ENCODE assay signal across 24 cellular contexts in genomic region chr3:136247436-136247835, GRCh38. TPM values are rescaled to one million over a fixed set of nuclear protein-coding genes. Genes with fewer than 3 reads are reported as not detected.
DNase-seq lines count a peak whose midpoint lies in the region; ATAC-seq, FAIRE-seq and TF ChIP-seq lines count a peak whose summit lies in the region.
"Had no signal": no experiment of that assay in that cellular context is flagged by ENCODE, and none has a peak within 500 bp of the region (broad histone marks: within the 10 kb centered on the region; RNA-seq: fewer than 3 reads in every experiment).

No MANE protein-coding gene starts in this region.

- H3K27ac Mint-ChIP-seq in GM23338 = no peak overlapping the region
- no peak overlapping the region for H3K27ac Mint-ChIP-seq in activated naive CD4-positive, alpha-beta T cell treated with anti-CD3 and anti-CD28 coated beads, Interleukin-2, amount 50 U/mL, for 72 hours
- H3K27ac Mint-ChIP-seq: activated CD4-positive, alpha-beta T cell treated with anti-CD3 and anti-CD28 coated beads, Interleukin-2, amount 10 ng/mL, durations not matched to agents 24 days and 14 days; activated T-cell treated with anti-CD3 and anti-CD28 coated beads, Interleukin-2, amount 50 U/mL, for 24 hours had no signal

- peaks cover 26% of the 10 kb centered on the region for H3K4me1 Mint-ChIP-seq in GM23338

- H3K4me1 ChIP-seq in GM23338 (ENCODE audit: insufficient read depth) (peaks cover 12% of the 10 kb centered on the region), H1 (replicated peaks in 1 of 4; ENCODE audit: control insufficient read depth in 3 of 4, insufficient read depth in 4 of 4, low read length in 3 of 4) (peaks cover 0 to 9% (median 5%) of the 10 kb centered on the region in 4 experiments; a peak in 5 of 7 replicates)

- no peak for ATAC-seq in GM23338
- ATAC-seq in HG03159 (IDR thresholded peaks at IDR 0.05; ENCODE audit: unreplicated experiment) = no peak
- ATAC-seq in activated naive CD4-positive, alpha-beta T cell treated with anti-CD3 and anti-CD28 coated beads, Interleukin-2, amount 50 U/mL, for 72 hours = no peak
- ATAC-seq: gastroesophageal sphincter; stimulated activated naive CD8-positive, alpha-beta T cell treated with anti-CD3 and anti-CD28 coated beads, Interleukin-15, Interleukin-2, amounts not matched to agents 100 U/mL and 50 U/mL, for 24 hours had no signal

- H3K79me2 ChIP-seq in GM23338 (replicated peaks; ENCODE audit: insufficient read depth) = peaks cover 16% of the 10 kb centered on the region
- peaks cover 0 to 13% of the 10 kb centered on the region in 2 experiments; a peak in 2 of 4 replicates for H3K79me2 ChIP-seq in H1 (ENCODE audit: control insufficient read depth in 1 of 2, insufficient read depth in 2 of 2, low read length in 2 of 2)

- FAIRE-seq in H1 (lab: Jason Lieb, UNC) = no peak
- FAIRE-seq: urothelium cell line had no signal

- H3F3A ChIP-seq in GM23338 (replicated peaks; ENCODE audit: low read depth) = peaks cover 3% of the 10 kb centered on the region; the same call in 1 of the 2 replicates

- no peak overlapping the region for H4K91ac ChIP-seq in H1 (replicated peaks; ENCODE audit: insufficient read length, low read length)

- H4K5ac ChIP-seq in H1 (ENCODE audit: insufficient read length, low read depth, low read length) = no peak overlapping the region

- H3K23me2 ChIP-seq in H1 (ENCODE audit: low read depth, low read length) = peaks cover 7% of the 10 kb centered on the region

- H3K4ac ChIP-seq in H1 (replicated peaks; ENCODE audit: insufficient read length, low read depth, low read length) = no peak overlapping the region

- H4K20me1 ChIP-seq in GM23338 (replicated peaks; ENCODE audit: insufficient read depth) = no peaks in the 10 kb centered on the region
- H4K20me1 ChIP-seq in H1 (replicated peaks in 1 of 2; ENCODE audit: control insufficient read depth in 1 of 2, insufficient read depth in 2 of 2, low read length in 2 of 2) = no peaks in the 10 kb centered on the region

- no peak overlapping the region for H3K4me3 Mint-ChIP-seq in GM23338
- H3K4me3 Mint-ChIP-seq: activated CD4-positive, alpha-beta T cell treated with anti-CD3 and anti-CD28 coated beads, Interleukin-2, amount 10 ng/mL, durations not matched to agents 24 days and 14 days; activated T-cell treated with anti-CD3 and anti-CD28 coated beads, Interleukin-2, amount 50 U/mL, for 24 hours had no signal

- no peaks in the 10 kb centered on the region for H3K9me3 ChIP-seq in H1 (ENCODE audit: insufficient read depth in 2 of 2, low read depth in 1 of 2, low read length in 1 of 2)
- H3K9me3 ChIP-seq: BLaER1, gastroesophageal sphincter, left ventricle myocardium inferior, testis had no signal

- TF ChIP-seq EP300 in H1 (IDR thresholded peaks at IDR 0.05; ENCODE audit: borderline replicate concordance in 1 of 2, low read depth in 2 of 2, low read length in 2 of 2) = no peak

- TF ChIP-seq RAD21 in H1 (IDR thresholded peaks at IDR 0.05 in 1 of 2, conservative IDR thresholded peaks at IDR 0.05 in 1 of 2; ENCODE audit: low read depth in 2 of 2, low read length in 2 of 2) = no peak

- no peak overlapping the region for H3K9ac ChIP-seq in H1 (replicated peaks in 1 of 4; ENCODE audit: extremely low read depth in 1 of 4, low read depth in 3 of 4, low read length in 3 of 4)
- H3K9ac ChIP-seq: BLaER1 had no signal

- no peaks in the 10 kb centered on the region for H3K9me3 Mint-ChIP-seq in GM23338
- no peaks in the 10 kb centered on the region for H3K9me3 Mint-ChIP-seq in activated naive CD4-positive, alpha-beta T cell treated with anti-CD3 and anti-CD28 coated beads, Interleukin-2, amount 50 U/mL, for 72 hours
- H3K9me3 Mint-ChIP-seq: activated CD4-positive, alpha-beta T cell treated with anti-CD3 and anti-CD28 coated beads, Interleukin-2, amount 10 ng/mL, durations not matched to agents 24 days and 14 days; activated T-cell treated with anti-CD3 and anti-CD28 coated beads, Interleukin-2, amount 50 U/mL, for 24 hours had no signal

- 0 out of 2 replicates have a peak overlapping the region, but pooled peaks have one; percentile 12 for H2BK12ac ChIP-seq in H1 (ENCODE audit: low read depth, low read length)

- TF ChIP-seq CTCF in GM23338 (conservative IDR thresholded peaks at IDR 0.05; ENCODE audit: low read depth in 2 of 2) (no peak), H1 (IDR thresholded peaks at IDR 0.05; ENCODE audit: control extremely low read depth in 1 of 3, insufficient read depth in 1 of 3, low read depth in 1 of 3, low read length in 3 of 3) (no peak)

- no peak overlapping the region for H3K56ac ChIP-seq in H1 (replicated peaks; ENCODE audit: insufficient read length, low read depth, low read length)

- H2BK120ac ChIP-seq in H1 (replicated peaks; ENCODE audit: low read depth, low read length) = no peak overlapping the region

- no peak overlapping the region for H3K27ac ChIP-seq in GM23338 (ENCODE audit: low read depth)
- no peak overlapping the region for H3K27ac ChIP-seq in H1 (ENCODE audit: low read depth, low read length)
- H3K27ac ChIP-seq: BLaER1, gastroesophageal sphincter, left ventricle myocardium inferior, PC-9, testis, VCaP had no signal

- no peaks in the 10 kb centered on the region; the same call in 2 of the 3 replicates for H3K36me3 Mint-ChIP-seq in GM23338 (ENCODE audit: low read depth)
- peaks cover 0 to 19% of the 10 kb centered on the region in 2 donors for H3K36me3 Mint-ChIP-seq in activated naive CD4-positive, alpha-beta T cell treated with anti-CD3 and anti-CD28 coated beads, Interleukin-2, amount 50 U/mL, for 72 hours

- no peak overlapping the region for H4K8ac ChIP-seq in H1 (ENCODE audit: extremely low read depth, insufficient read depth, low read length)

- no peak overlapping the region for H3K23ac ChIP-seq in H1 (ENCODE audit: insufficient read length)

- POLR2A ChIA-PET in H1 (lab: Charles Lee; ENCODE audit: partially characterized antibody) = interaction anchor here (1.0 to 7.4 kb wide), 3 partner anchors 9 to 505 kb away, joined by 5 to 77 read pairs (median 7); partner anchors contain the start of genes MSL2 and STAG1

- 71% methylated on average over 1 of the region's 1 CpG; no CpG with 5 or more reads in 1 of the 2 experiments for WGBS in H1 (ENCODE audit: extremely low coverage in 1 of 2, insufficient coverage in 1 of 2, insufficient read length in 1 of 2, insufficient replicate concordance in 2 of 2, low coverage in 1 of 2, low lambda C conversion rate in 2 of 2, missing lambda C conversion rate in 1 of 2), 2 experiments

- 0 out of 2 replicates have a peak, but pooled peaks cover 4% of the 10 kb centered on the region for H3K9me2 ChIP-seq in GM23338 (ENCODE audit: insufficient read depth)

- H3K4me3 ChIP-seq in GM23338 (no peak overlapping the region), H1 (ENCODE audit: extremely low read depth in 1 of 4, insufficient read depth in 2 of 4, low read depth in 3 of 4, low read length in 4 of 4) (no peak overlapping the region)
- H3K4me3 ChIP-seq: BLaER1, gastroesophageal sphincter, left ventricle myocardium inferior, PC-9, testis had no signal

- TF ChIP-seq POLR2A in H1 (IDR thresholded peaks at IDR 0.05; ENCODE audit: control extremely low read depth in 1 of 2, low read depth in 2 of 2, low read length in 2 of 2) (no peak), erythroblast (IDR thresholded peaks at IDR 0.05; ENCODE audit: low read length) (no peak)

- peak; percentile 28 for DNase-seq in D341Med (ENCODE audit: low spot score)
- DNase-seq in GM23338 (ENCODE audit: low spot score) = peak; percentile 6
- peak; percentile 51 to 86 for DNase-seq in NCI-H2081 (lab: John Stamatoyannopoulos, UW)
- no peak for DNase-seq in H1 (ENCODE audit: low read depth in 1 of 2, low spot score in 2 of 2)
- no peak for DNase-seq in germinal center (ENCODE audit: low spot score)
- DNase-seq in erythroblast (lab: John Stamatoyannopoulos, UW) = no peak
- DNase-seq in activated naive CD4-positive, alpha-beta T cell treated with anti-CD3 and anti-CD28 coated beads, Interleukin-2, amount 50 U/mL, for 72 hours (ENCODE audit: low spot score in 2 of 2) = no peak
- DNase-seq: activated CD4-positive, alpha-beta T cell treated with anti-CD3 and anti-CD28 coated beads, Interleukin-2, amount 10 ng/mL, durations not matched to agents 24 days and 14 days; activated T-cell treated with anti-CD3 and anti-CD28 coated beads, Interleukin-2, amount 50 U/mL, for 24 hours; DMS79; hypothalamus; left ventricle myocardium inferior; NCI-H187; NK-92 treated with Interleukin-12 subunit alpha and Interleukin-12 subunit beta, amount 100 ng/mL, for 24 hours; occipital lobe; PC-9; SHP77; stimulated activated naive CD8-positive, alpha-beta T cell treated with anti-CD3 and anti-CD28 coated beads, Interleukin-15, Interleukin-2, amounts not matched to agents 100 U/mL and 50 U/mL, for 24 hours had no signal

- peaks cover 3% of the 10 kb centered on the region; the same call in 1 of the 2 replicates for H3K79me1 ChIP-seq in H1 (ENCODE audit: low read depth, low read length)

- no peak overlapping the region for H3K14ac ChIP-seq in H1 (ENCODE audit: insufficient read length)

- H3K27me3 ChIP-seq in GM23338 (ENCODE audit: insufficient read depth) (no peaks in the 10 kb centered on the region), H1 (replicated peaks in 1 of 4; ENCODE audit: control insufficient read depth in 3 of 4, extremely low read depth in 1 of 4, insufficient read depth in 3 of 4, low read length in 3 of 4) (no peaks in the 10 kb centered on the region)
- H3K27me3 ChIP-seq: BLaER1, gastroesophageal sphincter, testis had no signal

- H2AFZ ChIP-seq in GM23338 (peak overlapping the region; percentile 78), H1 (ENCODE audit: low read length) (peak overlapping the region; percentile 12; the same call in 1 of the 2 replicates)
- H2AFZ ChIP-seq: PC-9 had no signal

- CTCF ChIA-PET in H1 (lab: Charles Lee; ENCODE audit: partially characterized antibody) = interaction anchor here (0.9 to 1.2 kb wide), 2 partner anchors 59 to 172 kb away, joined by 3 to 4 read pairs; no protein-coding TSS in a partner anchor

- H3K18ac ChIP-seq in H1 (ENCODE audit: extremely low read depth, low read length) = no peak overlapping the region

- no peaks in the 10 kb centered on the region for H3K36me3 ChIP-seq in GM23338 (ENCODE audit: insufficient read depth)
- H3K36me3 ChIP-seq in H1 (ENCODE audit: control insufficient read depth in 2 of 4, insufficient read depth in 4 of 4, low read length in 3 of 4) = no peaks in the 10 kb centered on the region
- H3K36me3 ChIP-seq: BLaER1, gastroesophageal sphincter, left ventricle myocardium inferior had no signal

- no peak overlapping the region for H2BK20ac ChIP-seq in H1 (ENCODE audit: low read length)

- no peak overlapping the region for H3K4me2 ChIP-seq in GM23338
- no peak overlapping the region for H3K4me2 ChIP-seq in H1 (ENCODE audit: insufficient read depth in 1 of 2, low read depth in 2 of 2, low read length in 2 of 2)
- H3K4me2 ChIP-seq: BLaER1, PC-9 had no signal

- H3K27me3 Mint-ChIP-seq in GM23338 (ENCODE audit: insufficient read depth, low read depth, poor library complexity) = peaks cover 15% of the 10 kb centered on the region
- H3K27me3 Mint-ChIP-seq: activated T-cell treated with anti-CD3 and anti-CD28 coated beads, Interleukin-2, amount 50 U/mL, for 24 hours had no signal

- H2BK15ac ChIP-seq in H1 (ENCODE audit: low read length) = no peak overlapping the region

- no peak overlapping the region for H2BK5ac ChIP-seq in H1 (ENCODE audit: low read depth, low read length)

- H2AK5ac ChIP-seq in H1 (ENCODE audit: low read depth, low read length) = no peak overlapping the region

RNA-seq across cellular contexts. Expression of gene PCCB, which starts 2.7 kb away (rescaled TPM):
- 69.5 and 76.8 TPM in 2 replicates for total RNA-seq in GM23338 (2014; rRNA removed; shearing (Covaris generic))
- polyA plus RNA-seq in GM23338 (2016; fragmentation: Nextera tagmentation; extraction: Ambion mirVana) (40.9 and 42.7 TPM in 2 replicates), H1 (2011; rRNA removed) (60.8 and 84.4 TPM in 2 replicates)
- 56.7 and 60.2 TPM in 2 replicates for total RNA-seq in H1 (2021; fragmentation: NEBNext Ultra II Directional; extraction: Animal tissue kit (Norgen Biotek cat#: 25700))
- polyA plus RNA-seq in H1 (2011; cell fraction: cytosol; rRNA removed) = 82.6 TPM
- polyA plus RNA-seq in H1 (2011; cell fraction: nucleus; rRNA removed) = 63.8 TPM
- 69.8 to 75.3 TPM (median 73.3 TPM) in 4 replicates for polyA plus RNA-seq in H1 (2012, experiment 1 of 2)
- polyA plus RNA-seq in H1 (2012, experiment 2 of 2) = 41.3 TPM
- polyA plus RNA-seq in H1 (2013, experiment 1 of 2) = 35.0 TPM
- 35.0 TPM for polyA plus RNA-seq in H1 (2013, experiment 2 of 2)
- polyA minus RNA-seq in H1 (2011; rRNA and poly(A)+ RNA removed) = 112 and 123 TPM in 2 replicates
- polyA minus RNA-seq in H1 (2011; cell fraction: cytosol; rRNA and poly(A)+ RNA removed) = 44.0 TPM
- 31.8 TPM for polyA minus RNA-seq in H1 (2011; cell fraction: nucleus; rRNA and poly(A)+ RNA removed)
- total RNA-seq in activated naive CD4-positive, alpha-beta T cell treated with anti-CD3 and anti-CD28 coated beads, Interleukin-2, amount 50 U/mL, for 72 hours = 10 to 100 TPM; 45.0 to 78.2 TPM

RNA-seq across cellular contexts. Expression of gene MSL2, which starts 51.3 kb away (rescaled TPM):
- total RNA-seq in GM23338 (2014; rRNA removed; shearing (Covaris generic)) = 39.1 and 50.6 TPM in 2 replicates
- 6.7 and 7.5 TPM in 2 replicates for polyA plus RNA-seq in GM23338 (2016; fragmentation: Nextera tagmentation; extraction: Ambion mirVana)
- 40.6 and 41.8 TPM in 2 replicates for total RNA-seq in H1 (2021; fragmentation: NEBNext Ultra II Directional; extraction: Animal tissue kit (Norgen Biotek cat#: 25700))
- polyA plus RNA-seq in H1 (2011; rRNA removed) = 8.8 and 9.1 TPM in 2 replicates
- polyA plus RNA-seq in H1 (2011; cell fraction: cytosol; rRNA removed) = 10.8 TPM
- 6.3 TPM for polyA plus RNA-seq in H1 (2011; cell fraction: nucleus; rRNA removed)
- polyA plus RNA-seq in H1 (2012, experiment 1 of 2) = 11.7 to 34.4 TPM (median 17.6 TPM) in 4 replicates
- polyA plus RNA-seq in H1 (2012, experiment 2 of 2) = 2.2 TPM
- 17.7 TPM for polyA plus RNA-seq in H1 (2013, experiment 1 of 2)
- polyA plus RNA-seq in H1 (2013, experiment 2 of 2) = 17.7 TPM
- polyA minus RNA-seq in H1 (2011; rRNA and poly(A)+ RNA removed) = 19.0 and 32.2 TPM in 2 replicates
- polyA minus RNA-seq in H1 (2011; cell fraction: cytosol; rRNA and poly(A)+ RNA removed) = 20.9 TPM
- 16.8 TPM for polyA minus RNA-seq in H1 (2011; cell fraction: nucleus; rRNA and poly(A)+ RNA removed)
- total RNA-seq in activated naive CD4-positive, alpha-beta T cell treated with anti-CD3 and anti-CD28 coated beads, Interleukin-2, amount 50 U/mL, for 72 hours = 10 to 100 TPM; 37.4 to 78.2 TPM

Comparison
In these comparisons a context has a peak if more than half of its experiments do, and no peak if none do; other contexts are left out.
1. DNase-seq: peak in D341Med (single experiment), GM23338 (single experiment) and NCI-H2081 (2 of 2); none in H1 (0 of 2), germinal center (single experiment), erythroblast (0 of 2) and activated naive CD4-positive, alpha-beta T cell treated with anti-CD3 and anti-CD28 coated beads, Interleukin-2, amount 50 U/mL, for 72 hours (0 of 2).